10 cellular contexts compared by ENCODE assay signal in genomic region chr17:76867578-76868175, GRCh38. TPM values are rescaled to one million over a fixed set of nuclear protein-coding genes. Genes with fewer than 3 reads are reported as not detected.
DNase-seq lines count a peak whose midpoint lies in the region; ATAC-seq, FAIRE-seq and TF ChIP-seq lines count a peak whose summit lies in the region.
"Had no signal": no experiment of that assay in that cellular context is flagged by ENCODE, and none has a peak within 500 bp of the region (broad histone marks: within the 10 kb centered on the region; RNA-seq: fewer than 3 reads in every experiment).

No MANE protein-coding gene starts in this region.

- H3K27ac ChIP-seq in keratinocyte (ENCODE audit: control insufficient read depth, insufficient read depth, low read length), result no peak overlapping the region
- H3K27ac ChIP-seq: HL-60 had no signal

- H3K27me3 ChIP-seq in keratinocyte (ENCODE audit: control insufficient read depth, extremely low read depth, insufficient read depth, low read length), result peaks cover 33% of the 10 kb centered on the region

- no peak overlapping the region for H2AFZ ChIP-seq in keratinocyte (ENCODE audit: control insufficient read depth, low read length)

- FAIRE-seq in keratinocyte (lab: Jason Lieb, UNC), result no peak
- FAIRE-seq: GM12878 had no signal

- H3K9me3 ChIP-seq in keratinocyte (ENCODE audit: control insufficient read depth, low read depth, low read length), result no peaks in the 10 kb centered on the region

- no peaks in the 10 kb centered on the region for H3K36me3 ChIP-seq in keratinocyte (ENCODE audit: control insufficient read depth in 2 of 2, extremely low read depth in 1 of 2, insufficient read depth in 2 of 2, low read length in 2 of 2)

- peaks cover 9% of the 10 kb centered on the region for H3K4me1 Mint-ChIP-seq in activated naive CD8-positive, alpha-beta T cell (ENCODE audit: low read depth)

- ATAC-seq in HG03460 (IDR thresholded peaks at IDR 0.05; ENCODE audit: unreplicated experiment) (no peak), GM19455 (IDR thresholded peaks at IDR 0.05; ENCODE audit: unreplicated experiment) (no peak)

- peak overlapping the region; percentile 82 for H3K4me3 Mint-ChIP-seq in activated naive CD8-positive, alpha-beta T cell

- POLR2A ChIA-PET in AG04449 (lab: Yijun Ruan, JAX), result interaction anchor here (0.7 to 1.0 kb wide), 2 partner anchors 32 to 189 kb away, joined by 3 to 6 read pairs; no protein-coding TSS in a partner anchor

- H3K27ac Mint-ChIP-seq in activated naive CD8-positive, alpha-beta T cell, result no peak overlapping the region

- no peak overlapping the region for H3K9ac ChIP-seq in keratinocyte (ENCODE audit: control insufficient read depth, extremely low read depth, insufficient read depth, low read length)

- peak overlapping the region; percentile 44 for H3K4me2 ChIP-seq in keratinocyte (ENCODE audit: control insufficient read depth, extremely low read depth, insufficient read depth, low read depth, low read length)

- H4K20me1 ChIP-seq in keratinocyte (ENCODE audit: control insufficient read depth, extremely low read depth, insufficient read depth, low read length), result peaks cover 4% of the 10 kb centered on the region

- H3K9me1 ChIP-seq in keratinocyte (ENCODE audit: control insufficient read depth, extremely low read depth, insufficient read depth, low read length), result no peaks in the 10 kb centered on the region

- H3K9me3 Mint-ChIP-seq in activated naive CD8-positive, alpha-beta T cell (ENCODE audit: low read depth), result no peaks in the 10 kb centered on the region

- no peaks in the 10 kb centered on the region for H3K36me3 Mint-ChIP-seq in activated naive CD8-positive, alpha-beta T cell

- no peaks in the 10 kb centered on the region for H3K79me2 ChIP-seq in keratinocyte (ENCODE audit: control insufficient read depth, insufficient read depth, low read length)

- DNase-seq in AG04449 (ENCODE audit: low read depth, low spot score) (no peak), HCEC 1CT (peak; percentile 55), keratinocyte (ENCODE audit: low read depth, low spot score) (no peak), AML-193 (lab: John Stamatoyannopoulos, UW) (no peak)
- no peak for DNase-seq in NK-92 treated with Interleukin-12 subunit alpha and Interleukin-12 subunit beta, amount 100 ng/mL, for 24 hours (lab: John Stamatoyannopoulos, UW)

- CTCF ChIA-PET in AG04449 (lab: Yijun Ruan, JAX), result interaction anchor here (0.7 to 11.9 kb wide), 49 partner anchors 8 to 382 kb away, joined by 3 to 541 read pairs (median 4); no protein-coding TSS in a partner anchor

- TF ChIP-seq CTCF in AG04449 (IDR thresholded peaks at IDR 0.05; ENCODE audit: insufficient read depth, low read length, missing control alignments), result no peak
- TF ChIP-seq CTCF in keratinocyte (optimal IDR thresholded peaks at IDR 0.05 in 1 of 3, IDR thresholded peaks at IDR 0.05 in 1 of 3, conservative IDR thresholded peaks at IDR 0.05 in 1 of 3; ENCODE audit: extremely low read depth in 1 of 3, insufficient read depth in 2 of 3, low read length in 3 of 3), result no peak

- H3K4me3 ChIP-seq in AG04449 (ENCODE audit: low read depth, low read length) (peak overlapping the region; percentile 24), keratinocyte (ENCODE audit: control insufficient read depth in 2 of 3, extremely low read depth in 1 of 3, insufficient read depth in 2 of 3, low read depth in 1 of 3, low read length in 3 of 3) (no peak overlapping the region)
- H3K4me3 ChIP-seq: GM12878 had no signal

- H3K4me1 ChIP-seq in keratinocyte (ENCODE audit: control insufficient read depth, extremely low read depth, insufficient read depth, low read length), result peaks cover 29% of the 10 kb centered on the region

- peaks cover 10% of the 10 kb centered on the region for H3K27me3 Mint-ChIP-seq in activated naive CD8-positive, alpha-beta T cell

- dilution Hi-C loops in keratinocyte (cut with MboI; ENCODE audit: extremely low pct_ligation_motif_present, low sequenced_read_pairs), result no loop called here

RNA-seq across cellular contexts. Expression of gene MGAT5B, which starts 0.5 kb away (rescaled TPM):
- 0.29 to 0.62 TPM (median 0.31 TPM) in 3 replicates for polyA plus RNA-seq in keratinocyte
- not detected for polyA plus RNA-seq in keratinocyte (2011; ENCODE audit: low read depth)
- polyA plus RNA-seq in keratinocyte (2011; cell fraction: cytosol; rRNA removed), result 0.21 and 0.65 TPM in 2 replicates
- polyA plus RNA-seq in keratinocyte (2011; cell fraction: nucleus; rRNA removed), result 0.78 and 1.00 TPM in 2 replicates
- 0.46 TPM in 1 of 2 replicates, not detected in the other for polyA plus RNA-seq in keratinocyte (2012; ENCODE audit: low replicate concordance)
- polyA minus RNA-seq in keratinocyte, result 0.29 to 1.5 TPM (median 0.40 TPM) in 3 replicates
- 1.5 TPM for polyA minus RNA-seq in keratinocyte (2011; cell fraction: cytosol; rRNA and poly(A)+ RNA removed)
- polyA minus RNA-seq in keratinocyte (2011; cell fraction: nucleus; rRNA and poly(A)+ RNA removed), result 0.39 and 1.5 TPM in 2 replicates
- polyA plus RNA-seq: GM12878 had no signal
